16 cellular contexts compared by ENCODE assay signal in genomic region chr18:79374408-79375171, GRCh38. TPM values are rescaled to one million over a fixed set of nuclear protein-coding genes. Genes with fewer than 3 reads are reported as not detected.
DNase-seq lines count a peak whose midpoint lies in the region; ATAC-seq, FAIRE-seq and TF ChIP-seq lines count a peak whose summit lies in the region.
"Had no signal": no experiment of that assay in that cellular context is flagged by ENCODE, and none has a peak within 500 bp of the region (broad histone marks: within the 10 kb centered on the region; RNA-seq: fewer than 3 reads in every experiment).

No MANE protein-coding gene starts in this region.

- no peak for ATAC-seq in activated CD4-positive, alpha-beta T cell treated with anti-CD3 and anti-CD28 coated beads for 36 hours
- ATAC-seq in GM21619 (IDR thresholded peaks at IDR 0.05; ENCODE audit: unreplicated experiment) (peak; percentile 75), HG03175 (IDR thresholded peaks at IDR 0.05; ENCODE audit: unreplicated experiment) (peak; percentile 78)
- ATAC-seq: activated CD4-positive, CD25-positive, alpha-beta regulatory T cell treated with anti-CD3 and anti-CD28 coated beads, Interleukin-2, amount 50 U/mL, for 24 hours had no signal

- POLR2A ChIA-PET in activated CD4-positive, alpha-beta T cell treated with anti-CD3 and anti-CD28 coated beads for 36 hours (lab: Charles Lee), result no interaction called here

- H3K9me3 Mint-ChIP-seq in activated CD4-positive, alpha-beta T cell treated with anti-CD3 and anti-CD28 coated beads for 36 hours (ENCODE audit: low read depth), result no peaks in the 10 kb centered on the region
- H3K9me3 Mint-ChIP-seq in activated CD4-positive, alpha-beta T cell treated with anti-CD3 and anti-CD28 coated beads, Interleukin-2, amount 10 ng/mL, durations not matched to agents 24 days and 14 days, result no peaks in the 10 kb centered on the region
- H3K9me3 Mint-ChIP-seq: neural progenitor cell had no signal

- peaks cover 22% of the 10 kb centered on the region for H3K4me1 Mint-ChIP-seq in activated CD4-positive, alpha-beta T cell treated with anti-CD3 and anti-CD28 coated beads for 36 hours
- peaks cover 14% of the 10 kb centered on the region for H3K4me1 Mint-ChIP-seq in activated CD4-positive, alpha-beta T cell treated with anti-CD3 and anti-CD28 coated beads, Interleukin-2, amount 10 ng/mL, durations not matched to agents 24 days and 14 days

- no peak overlapping the region for H3K9ac ChIP-seq in kidney (ENCODE audit: low read length in 2 of 2)
- H3K9ac ChIP-seq: neural progenitor cell had no signal

- no peak for FAIRE-seq in kidney (lab: Jason Lieb, UNC)
- FAIRE-seq: endothelial cell of umbilical vein had no signal

- DNase-seq in activated CD4-positive, alpha-beta T cell treated with anti-CD3 and anti-CD28 coated beads for 36 hours, result no peak
- DNase-seq in activated CD4-positive, alpha-beta T cell treated with anti-CD3 and anti-CD28 coated beads, Interleukin-2, amount 10 ng/mL, durations not matched to agents 24 days and 14 days, result no peak
- DNase-seq in spleen, result peak; percentile 77
- DNase-seq in NCI-H82 treated with DMSO at 0.1 percent for 48 hours (lab: John Stamatoyannopoulos, UW; ENCODE audit: unreplicated experiment), result no peak
- no peak for DNase-seq in kidney
- no peak for DNase-seq in NCI-H2171 treated with DMSO at 0.1 percent for 48 hours (lab: John Stamatoyannopoulos, UW)
- DNase-seq: 8988T, amniotic stem cell, MM.1S, tibial artery had no signal

- peaks cover 6 to 15% (median 11%) of the 10 kb centered on the region in 6 donors for H3K4me1 ChIP-seq in spleen
- H3K4me1 ChIP-seq in kidney (ENCODE audit: control insufficient read depth in 1 of 2, insufficient read depth in 1 of 2, low read depth in 1 of 2, low read length in 2 of 2), result no peaks in the 10 kb centered on the region
- H3K4me1 ChIP-seq: neural progenitor cell had no signal

- peaks cover 0 to 75% (median 18%) of the 10 kb centered on the region in 6 donors for H3K36me3 ChIP-seq in spleen
- H3K36me3 ChIP-seq in kidney (ENCODE audit: control insufficient read depth in 1 of 2, insufficient read depth in 2 of 2, low read length in 2 of 2), result peaks cover 4 to 10% of the 10 kb centered on the region in 2 donors
- H3K36me3 ChIP-seq: neural progenitor cell had no signal

- WGBS in spleen, 5 donors, result 76 to 88% (median 83%) methylated on average over 18 to 25 of the region's 32 CpGs

- H3K27ac ChIP-seq in spleen (no peak overlapping the region), kidney (ENCODE audit: low read depth in 2 of 2, low read length in 2 of 2) (no peak overlapping the region)
- H3K27ac ChIP-seq: neural progenitor cell, tibial artery had no signal

- TF ChIP-seq POLR2A in spleen (IDR thresholded peaks at IDR 0.05), result no peak

- no peak overlapping the region for H3K4me3 Mint-ChIP-seq in activated CD4-positive, alpha-beta T cell treated with anti-CD3 and anti-CD28 coated beads for 36 hours
- H3K4me3 Mint-ChIP-seq in activated CD4-positive, alpha-beta T cell treated with anti-CD3 and anti-CD28 coated beads, Interleukin-2, amount 10 ng/mL, durations not matched to agents 24 days and 14 days, result no peak overlapping the region
- H3K4me3 Mint-ChIP-seq: neural progenitor cell had no signal

- no peaks in the 10 kb centered on the region for H3K27me3 Mint-ChIP-seq in activated CD4-positive, alpha-beta T cell treated with anti-CD3 and anti-CD28 coated beads for 36 hours
- no peaks in the 10 kb centered on the region for H3K27me3 Mint-ChIP-seq in activated CD4-positive, alpha-beta T cell treated with anti-CD3 and anti-CD28 coated beads, Interleukin-2, amount 10 ng/mL, durations not matched to agents 24 days and 14 days

- intact Hi-C loops in activated CD4-positive, alpha-beta T cell treated with anti-CD3 and anti-CD28 coated beads for 36 hours (cut with DNase I, micrococcal nuclease), result no loop called here
- intact Hi-C loops in activated CD4-positive, alpha-beta T cell treated with anti-CD3 and anti-CD28 coated beads, Interleukin-2, amount 10 ng/mL, durations not matched to agents 24 days and 14 days (cut with micrococcal nuclease), result no loop called here
- intact Hi-C loops in spleen (cut with DNase I; ENCODE audit: low total_unique reads) (no loop called here), kidney (cut with DNase I) (no loop called here)

- TF ChIP-seq CTCF in spleen (IDR thresholded peaks at IDR 0.05 in 8 of 11, conservative IDR thresholded peaks at IDR 0.05 in 3 of 11), result no peak
- no peak for TF ChIP-seq CTCF in kidney (IDR thresholded peaks at IDR 0.05; ENCODE audit: borderline replicate concordance, extremely low read depth, insufficient read depth)

- peaks cover 16% of the 10 kb centered on the region for H3K36me3 Mint-ChIP-seq in activated CD4-positive, alpha-beta T cell treated with anti-CD3 and anti-CD28 coated beads for 36 hours (ENCODE audit: low read depth)
- peaks cover 9% of the 10 kb centered on the region for H3K36me3 Mint-ChIP-seq in activated CD4-positive, alpha-beta T cell treated with anti-CD3 and anti-CD28 coated beads, Interleukin-2, amount 10 ng/mL, durations not matched to agents 24 days and 14 days (ENCODE audit: low read depth)

- CTCF ChIA-PET in activated CD4-positive, alpha-beta T cell treated with anti-CD3 and anti-CD28 coated beads for 36 hours (lab: Charles Lee), result interaction anchor here (0.6 to 2.0 kb wide), 3 partner anchors 12 to 288 kb away, joined by 3 to 10 read pairs (median 3); no protein-coding TSS in a partner anchor

- H3K9me3 ChIP-seq in spleen, result no peaks in the 10 kb centered on the region
- no peaks in the 10 kb centered on the region for H3K9me3 ChIP-seq in kidney (ENCODE audit: control insufficient read depth in 1 of 2, low read length in 2 of 2)
- H3K9me3 ChIP-seq: tibial artery had no signal

- H3K27ac Mint-ChIP-seq in activated CD4-positive, alpha-beta T cell treated with anti-CD3 and anti-CD28 coated beads for 36 hours, result peak overlapping the region; percentile 19
- no peak overlapping the region for H3K27ac Mint-ChIP-seq in activated CD4-positive, alpha-beta T cell treated with anti-CD3 and anti-CD28 coated beads, Interleukin-2, amount 10 ng/mL, durations not matched to agents 24 days and 14 days
- H3K27ac Mint-ChIP-seq: neural progenitor cell had no signal

- no peak overlapping the region for H3K4me3 ChIP-seq in spleen
- H3K4me3 ChIP-seq in kidney (ENCODE audit: low read length in 2 of 2), result no peak overlapping the region
- H3K4me3 ChIP-seq: neural progenitor cell, tibial artery had no signal

- no peaks in the 10 kb centered on the region for H3K27me3 ChIP-seq in spleen (replicated peaks in 1 of 7)
- H3K27me3 ChIP-seq: neural progenitor cell, tibial artery had no signal

RNA-seq across cellular contexts. Expression of gene NFATC1, which starts 21.1 kb away (rescaled TPM):
- 100 to 1,000 TPM in 1 of 2 experiments, 10 to 100 TPM in 1; 96.0 to 104 TPM for total RNA-seq in activated CD4-positive, alpha-beta T cell treated with anti-CD3 and anti-CD28 coated beads for 36 hours
- total RNA-seq in activated CD4-positive, alpha-beta T cell treated with anti-CD3 and anti-CD28 coated beads, Interleukin-2, amount 10 ng/mL, durations not matched to agents 24 days and 14 days, result 105 and 107 TPM in 2 replicates
- total RNA-seq in spleen (10 to 100 TPM; 38.6 to 64.9 (median 56.1) TPM), kidney (17.2 TPM)
- polyA plus RNA-seq in spleen (10 to 100 TPM; 20.7 to 36.4 (median 30.0) TPM), kidney (ENCODE audit: insufficient read depth, low read depth, low replicate concordance) (4.3 TPM)
- total RNA-seq: RPMI7951 had no signal
